16 cellular contexts compared by ENCODE assay signal in the genomic region with DNA sequence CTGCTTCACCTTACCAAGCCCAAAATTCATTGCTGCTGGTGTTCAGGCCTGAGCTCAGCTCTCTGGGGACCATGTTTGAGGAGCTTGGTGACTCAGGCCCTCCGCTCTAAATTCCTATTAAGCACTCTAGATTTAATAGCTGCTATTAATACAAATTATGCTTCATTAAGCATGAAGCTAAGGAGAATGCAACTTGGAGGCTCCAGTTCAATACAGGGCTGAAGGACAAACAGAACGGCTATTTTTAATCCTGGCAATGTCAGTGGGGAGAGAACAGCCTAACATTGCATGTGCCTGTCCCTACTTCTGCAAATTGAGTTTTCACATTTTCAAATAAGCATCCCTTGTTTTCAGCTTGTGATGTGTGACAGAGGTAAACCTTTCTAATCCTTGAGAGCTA.
"Had no signal": no experiment of that assay in that cellular context is flagged by ENCODE, and none has a peak within 500 bp of the region (broad histone marks: within the 10 kb centered on the region; RNA-seq: fewer than 3 reads in every experiment).

No MANE protein-coding gene starts in this region.

- H3K36me3 Mint-ChIP-seq: activated naive CD4-positive, alpha-beta T cell treated with anti-CD3 and anti-CD28 coated beads, Interleukin-2, amount 10 ng/mL, durations not matched to agents 7 days and 5 days; brain; natural killer cell had no signal

- H3K36me3 ChIP-seq: upper lobe of left lung had no signal

- H3K9me3 ChIP-seq: upper lobe of left lung had no signal

- H3K9me3 Mint-ChIP-seq: activated CD4-positive, alpha-beta memory T cell treated with anti-CD3 and anti-CD28 coated beads, Interleukin-2, amount 10 ng/mL, durations not matched to agents 7 days and 5 days; activated naive CD4-positive, alpha-beta T cell treated with anti-CD3 and anti-CD28 coated beads, Interleukin-2, amount 10 ng/mL, durations not matched to agents 7 days and 5 days; brain; natural killer cell had no signal

- H3K27me3 Mint-ChIP-seq: activated CD4-positive, alpha-beta memory T cell treated with anti-CD3 and anti-CD28 coated beads, Interleukin-2, amount 10 ng/mL, durations not matched to agents 7 days and 5 days; activated naive CD4-positive, alpha-beta T cell treated with anti-CD3 and anti-CD28 coated beads, Interleukin-2, amount 10 ng/mL, durations not matched to agents 7 days and 5 days; brain had no signal

- H3K4me3 ChIP-seq: upper lobe of left lung had no signal

- H3K4me1 Mint-ChIP-seq: activated CD4-positive, alpha-beta memory T cell treated with anti-CD3 and anti-CD28 coated beads, Interleukin-2, amount 10 ng/mL, durations not matched to agents 7 days and 5 days; activated naive CD4-positive, alpha-beta T cell treated with anti-CD3 and anti-CD28 coated beads, Interleukin-2, amount 10 ng/mL, durations not matched to agents 7 days and 5 days; natural killer cell had no signal

- H3K27ac ChIP-seq: upper lobe of left lung had no signal

- DNase-seq: activated CD4-positive, alpha-beta memory T cell treated with anti-CD3 and anti-CD28 coated beads, Interleukin-2, amount 10 ng/mL, durations not matched to agents 7 days and 5 days; activated CD4-positive, alpha-beta T cell treated with anti-CD3 and anti-CD28 coated beads for 48 hours; activated effector memory CD4-positive, alpha-beta T cell treated with anti-CD3 and anti-CD28 coated beads, Interleukin-2, amount 50 U/mL, for 16 hours; activated naive CD4-positive, alpha-beta T cell treated with anti-CD3 and anti-CD28 coated beads, Interleukin-2, amount 10 ng/mL, durations not matched to agents 7 days and 5 days; anterior cingulate cortex; central memory CD4-positive, alpha-beta T cell; dermis blood vessel endothelial cell; effector memory CD4-positive, alpha-beta T cell; head of caudate nucleus; natural killer cell; retina; stimulated activated CD4-positive, alpha-beta T cell treated with anti-CD3 and anti-CD28 coated beads, Interleukin-4, amount 100 ng/mL, for 24 hours; stimulated activated naive CD4-positive, alpha-beta T cell treated with Interleukin-2 at 50 U/mL for 16 hours; upper lobe of left lung had no signal

- H3K4me1 ChIP-seq: upper lobe of left lung had no signal

- H3K27me3 ChIP-seq: upper lobe of left lung had no signal

- H3K27ac Mint-ChIP-seq: activated CD4-positive, alpha-beta memory T cell treated with anti-CD3 and anti-CD28 coated beads, Interleukin-2, amount 10 ng/mL, durations not matched to agents 7 days and 5 days; activated naive CD4-positive, alpha-beta T cell treated with anti-CD3 and anti-CD28 coated beads, Interleukin-2, amount 10 ng/mL, durations not matched to agents 7 days and 5 days; brain; natural killer cell; progenitor cell of endocrine pancreas had no signal

- H3K4me3 Mint-ChIP-seq: activated CD4-positive, alpha-beta memory T cell treated with anti-CD3 and anti-CD28 coated beads, Interleukin-2, amount 10 ng/mL, durations not matched to agents 7 days and 5 days; activated naive CD4-positive, alpha-beta T cell treated with anti-CD3 and anti-CD28 coated beads, Interleukin-2, amount 10 ng/mL, durations not matched to agents 7 days and 5 days; brain; natural killer cell had no signal

- ATAC-seq: natural killer cell had no signal
